Comparison of ENCODE assay signal across 8 cellular contexts in the genomic region with DNA sequence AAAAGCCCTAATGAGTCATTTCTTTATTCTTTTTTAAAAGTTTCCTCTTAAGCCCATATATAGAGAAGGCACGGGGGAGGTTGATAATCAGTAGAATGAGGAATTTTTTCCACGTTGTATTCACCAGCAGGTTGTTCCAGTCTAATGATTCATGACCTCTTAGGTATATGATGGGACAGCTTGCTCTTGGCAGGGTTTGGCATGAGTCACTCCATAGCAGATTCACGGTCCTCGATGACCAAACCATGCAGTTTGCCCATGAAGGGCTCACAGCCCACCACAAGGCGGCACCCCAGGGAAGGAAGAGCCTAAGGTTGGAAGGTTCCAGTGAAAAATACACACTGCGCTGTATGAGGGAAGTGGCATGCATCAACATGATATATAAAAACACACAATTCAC.
DNase-seq lines count a peak whose midpoint lies in the region; ATAC-seq, FAIRE-seq and TF ChIP-seq lines count a peak whose summit lies in the region.

No MANE protein-coding gene starts in this region.

- no peak overlapping the region for H3K23ac ChIP-seq in H1 (ENCODE audit: insufficient read length)

- TF ChIP-seq CTCF in HFFc6 (IDR thresholded peaks at IDR 0.05): peak; percentile 84
- peak; percentile 25; the same call in 1 of the 2 replicates for TF ChIP-seq CTCF in VCaP (conservative IDR thresholded peaks at IDR 0.05)
- peak; percentile 29 to 43 (median 37) for TF ChIP-seq CTCF in H1 (IDR thresholded peaks at IDR 0.05; ENCODE audit: control extremely low read depth in 1 of 3, insufficient read depth in 1 of 3, low read depth in 1 of 3, low read length in 3 of 3)
- peak; percentile 54 for TF ChIP-seq CTCF in smooth muscle cell (IDR thresholded peaks at IDR 0.05; ENCODE audit: borderline replicate concordance, insufficient read depth, poor library complexity, severe bottlenecking)

- no peaks in the 10 kb centered on the region for H3K9me3 Mint-ChIP-seq in HFFc6

- H3K79me2 ChIP-seq in H1 (ENCODE audit: control insufficient read depth in 1 of 2, insufficient read depth in 2 of 2, low read length in 2 of 2) (peaks cover 0 to 91% of the 10 kb centered on the region in 2 experiments; a peak in 3 of 4 replicates), smooth muscle cell (ENCODE audit: low read depth) (peaks cover 40% of the 10 kb centered on the region)

- no peak overlapping the region for H2BK15ac ChIP-seq in H1 (ENCODE audit: low read length)

- no peak overlapping the region for H3K9ac ChIP-seq in H1 (replicated peaks in 1 of 4; ENCODE audit: extremely low read depth in 1 of 4, low read depth in 3 of 4, low read length in 3 of 4)
- no peak overlapping the region for H3K9ac ChIP-seq in smooth muscle cell (ENCODE audit: low read depth)

- H2AK5ac ChIP-seq in H1 (ENCODE audit: low read depth, low read length): no peak overlapping the region

- no peak overlapping the region for H4K8ac ChIP-seq in H1 (ENCODE audit: extremely low read depth, insufficient read depth, low read length)

- no peak overlapping the region for H3K4ac ChIP-seq in H1 (replicated peaks; ENCODE audit: insufficient read length, low read depth, low read length)

- H3K23me2 ChIP-seq in H1 (ENCODE audit: low read depth, low read length): no peaks in the 10 kb centered on the region

- peak overlapping the region; percentile 72 for H3K27ac Mint-ChIP-seq in HFFc6

- H2BK12ac ChIP-seq in H1 (ENCODE audit: low read depth, low read length): no peak overlapping the region

- H3K27me3 ChIP-seq in H1 (replicated peaks in 1 of 4; ENCODE audit: control insufficient read depth in 3 of 4, extremely low read depth in 1 of 4, insufficient read depth in 3 of 4, low read length in 3 of 4): no peaks in the 10 kb centered on the region
- H3K27me3 ChIP-seq in smooth muscle cell (ENCODE audit: low read depth): no peaks in the 10 kb centered on the region

- H3K4me1 ChIP-seq in H1 (replicated peaks in 1 of 4; ENCODE audit: control insufficient read depth in 3 of 4, insufficient read depth in 4 of 4, low read length in 3 of 4): no peaks in the 10 kb centered on the region
- peaks cover 4% of the 10 kb centered on the region for H3K4me1 ChIP-seq in smooth muscle cell (ENCODE audit: low read depth)

- H3F3A ChIP-seq in smooth muscle cell (ENCODE audit: low read depth): no peaks in the 10 kb centered on the region

- ATAC-seq in GM21717 (IDR thresholded peaks at IDR 0.05; ENCODE audit: unreplicated experiment) (no peak), GM18517 (IDR thresholded peaks at IDR 0.05; ENCODE audit: unreplicated experiment) (no peak), HG02938 (IDR thresholded peaks at IDR 0.05; ENCODE audit: unreplicated experiment) (no peak)

- no peak for TF ChIP-seq EP300 in H1 (IDR thresholded peaks at IDR 0.05; ENCODE audit: borderline replicate concordance in 1 of 2, low read depth in 2 of 2, low read length in 2 of 2)

- peak; percentile 89 for DNase-seq in AG08395 (ENCODE audit: low spot score)
- peak; percentile 94 for DNase-seq in HFFc6
- no peak for DNase-seq in H1 (ENCODE audit: low read depth in 1 of 2, low spot score in 2 of 2)
- peak; percentile 6 for DNase-seq in smooth muscle cell (lab: John Stamatoyannopoulos, UW; ENCODE audit: unreplicated experiment)

- H3K9me3 ChIP-seq in H1 (ENCODE audit: insufficient read depth in 2 of 2, low read depth in 1 of 2, low read length in 1 of 2) (no peaks in the 10 kb centered on the region), smooth muscle cell (replicated peaks; ENCODE audit: low read depth) (no peaks in the 10 kb centered on the region)

- no peaks in the 10 kb centered on the region; the same call in 1 of the 2 replicates for H3K27me3 Mint-ChIP-seq in HFFc6 (ENCODE audit: insufficient read depth)

- 86% methylated on average over 4 of the region's 6 CpGs; no CpG with 5 or more reads in 1 of the 2 experiments for WGBS in H1 (ENCODE audit: extremely low coverage in 1 of 2, insufficient coverage in 1 of 2, insufficient read length in 1 of 2, insufficient replicate concordance in 2 of 2, low coverage in 1 of 2, low lambda C conversion rate in 2 of 2, missing lambda C conversion rate in 1 of 2), 2 experiments
- 48% methylated on average over 6 of the region's 6 CpGs for WGBS in smooth muscle cell (ENCODE audit: low lambda C conversion rate)

- FAIRE-seq in H1 (lab: Jason Lieb, UNC): no peak

- H3K36me3 ChIP-seq in H1 (ENCODE audit: control insufficient read depth in 2 of 4, insufficient read depth in 4 of 4, low read length in 3 of 4): peaks cover 0 to 44% (median 7%) of the 10 kb centered on the region in 4 experiments; a peak in 3 of 8 replicates
- H3K36me3 ChIP-seq in smooth muscle cell (ENCODE audit: low read depth): no peaks in the 10 kb centered on the region

- H2BK20ac ChIP-seq in H1 (ENCODE audit: low read length): no peak overlapping the region

- peak; percentile 47 to 62 for TF ChIP-seq RAD21 in H1 (IDR thresholded peaks at IDR 0.05 in 1 of 2, conservative IDR thresholded peaks at IDR 0.05 in 1 of 2; ENCODE audit: low read depth in 2 of 2, low read length in 2 of 2)

- no peak overlapping the region for H3K14ac ChIP-seq in H1 (ENCODE audit: insufficient read length)

- H3K79me1 ChIP-seq in H1 (ENCODE audit: low read depth, low read length): no peaks in the 10 kb centered on the region

- H2AFZ ChIP-seq in H1 (ENCODE audit: low read length) (no peak overlapping the region), smooth muscle cell (ENCODE audit: low read depth) (no peak overlapping the region)

- no peak for TF ChIP-seq POLR2A in H1 (IDR thresholded peaks at IDR 0.05; ENCODE audit: control extremely low read depth in 1 of 2, low read depth in 2 of 2, low read length in 2 of 2)

- no peak overlapping the region for H2BK120ac ChIP-seq in H1 (replicated peaks; ENCODE audit: low read depth, low read length)

- POLR2A ChIA-PET in H1 (lab: Charles Lee; ENCODE audit: partially characterized antibody): interaction anchor here (0.9 kb wide), 1 partner anchor 12 kb away, joined by 3 read pairs; no protein-coding TSS in a partner anchor

- no peak overlapping the region for H4K5ac ChIP-seq in H1 (ENCODE audit: insufficient read length, low read depth, low read length)

- H4K91ac ChIP-seq in H1 (replicated peaks; ENCODE audit: insufficient read length, low read length): no peak overlapping the region

- no peak overlapping the region for H3K18ac ChIP-seq in H1 (ENCODE audit: extremely low read depth, low read length)

- H3K4me1 Mint-ChIP-seq in HFFc6 (ENCODE audit: low read depth): peaks cover 39% of the 10 kb centered on the region

- H3K4me3 ChIP-seq in H1 (ENCODE audit: extremely low read depth in 1 of 4, insufficient read depth in 2 of 4, low read depth in 3 of 4, low read length in 4 of 4): no peak overlapping the region
- H3K4me3 ChIP-seq in smooth muscle cell: no peak overlapping the region

- H3K27ac ChIP-seq in VCaP (no peak overlapping the region), H1 (ENCODE audit: low read depth, low read length) (no peak overlapping the region), smooth muscle cell (ENCODE audit: low read depth) (peak overlapping the region; percentile 64)

- H3K36me3 Mint-ChIP-seq in HFFc6 (ENCODE audit: low read depth): peaks cover 13% of the 10 kb centered on the region; the same call in 1 of the 2 replicates

- no peak overlapping the region for H3K56ac ChIP-seq in H1 (replicated peaks; ENCODE audit: insufficient read length, low read depth, low read length)

- no peak overlapping the region for H2BK5ac ChIP-seq in H1 (ENCODE audit: low read depth, low read length)

- CTCF ChIA-PET in H1 (lab: Charles Lee; ENCODE audit: partially characterized antibody): interaction anchor here (1.1 to 1.5 kb wide), 3 partner anchors 13 to 22 kb away, joined by 4 to 5 read pairs (median 5); no protein-coding TSS in a partner anchor

- H4K20me1 ChIP-seq in H1 (replicated peaks in 1 of 2; ENCODE audit: control insufficient read depth in 1 of 2, insufficient read depth in 2 of 2, low read length in 2 of 2): peaks cover 0 to 2% of the 10 kb centered on the region in 2 experiments
- H4K20me1 ChIP-seq in smooth muscle cell (ENCODE audit: low read depth): peaks cover 35% of the 10 kb centered on the region

- H3K4me2 ChIP-seq in H1 (ENCODE audit: insufficient read depth in 1 of 2, low read depth in 2 of 2, low read length in 2 of 2) (no peak overlapping the region), smooth muscle cell (peak overlapping the region; percentile 27)

- peak overlapping the region; percentile 36; the same call in 1 of the 2 replicates for H3K4me3 Mint-ChIP-seq in HFFc6

TF ChIP-seq in H1, 55 proteins besides CTCF, POLR2A, EP300 and RAD21:
- TF ChIP-seq CTBP2 (IDR thresholded peaks at IDR 0.05; ENCODE audit: borderline replicate concordance, insufficient read depth, insufficient read length, low read length): no peak
- TF ChIP-seq ASH2L (IDR thresholded peaks at IDR 0.05; ENCODE audit: low read length): no peak
- TF ChIP-seq MAFK (IDR thresholded peaks at IDR 0.05; ENCODE audit: low read depth, low read length): no peak
- no peak for TF ChIP-seq SIN3A (conservative IDR thresholded peaks at IDR 0.05 in 1 of 2, IDR thresholded peaks at IDR 0.05 in 1 of 2; ENCODE audit: low read depth in 1 of 2, low read length in 2 of 2)
- no peak for TF ChIP-seq KDM4A (IDR thresholded peaks at IDR 0.05; ENCODE audit: low read depth, low read length, severe bottlenecking)
- TF ChIP-seq ATF3 (IDR thresholded peaks at IDR 0.05; ENCODE audit: insufficient read depth, low read depth, low read length): no peak

Comparison
In these comparisons a context has a peak if more than half of its experiments do, and no peak if none do; other contexts are left out.
1. DNase-seq: peak in AG08395 (single experiment), HFFc6 (single experiment) and smooth muscle cell (single experiment); none in H1 (0 of 2).
2. CTCF ChIP-seq: peak in every context shown above with its lines; median percentile 84 in HFFc6; 54 in smooth muscle cell; 37 in H1; 25 in VCaP.